In genomic region chr2:203469554-203469953, GRCh38 we compare ENCODE assay signal across 14 cellular contexts.
DNase-seq lines count a peak whose midpoint lies in the region; ATAC-seq, FAIRE-seq and TF ChIP-seq lines count a peak whose summit lies in the region.
"Had no signal": no experiment of that assay in that cellular context is flagged by ENCODE, and none has a peak within 500 bp of the region (broad histone marks: within the 10 kb centered on the region; RNA-seq: fewer than 3 reads in every experiment).

No MANE protein-coding gene starts in this region.

- H3K9me3 Mint-ChIP-seq in Calu3 (ENCODE audit: low read depth, unreplicated experiment): no peaks in the 10 kb centered on the region
- H3K9me3 Mint-ChIP-seq: CD14-positive monocyte, HFFc6 had no signal

- H3K4me3 Mint-ChIP-seq in Calu3 (ENCODE audit: low read depth, unreplicated experiment): no peak overlapping the region
- H3K4me3 Mint-ChIP-seq: CD14-positive monocyte, HFFc6 had no signal

- no peaks in the 10 kb centered on the region for H3K27me3 Mint-ChIP-seq in Calu3 (ENCODE audit: unreplicated experiment)

- intact Hi-C loops in Calu3 (cut with micrococcal nuclease; ENCODE audit: unreplicated experiment) (no loop called here), left colon (cut with DNase I, micrococcal nuclease) (no loop called here)

- peak; percentile 19 for ATAC-seq in left colon
- ATAC-seq in GM21723 (IDR thresholded peaks at IDR 0.05; ENCODE audit: unreplicated experiment): no peak

- BruUV-seq in Calu3 (replicated peaks; lab: Mats Ljungman, UMichigan): no TSS peak

- no peaks in the 10 kb centered on the region for H3K27me3 ChIP-seq in small intestine (ENCODE audit: control insufficient read depth in 2 of 2, insufficient read depth in 2 of 2, low read length in 2 of 2)

- H3K36me3 ChIP-seq in small intestine (ENCODE audit: control insufficient read depth in 2 of 2, insufficient read depth in 2 of 2, low read length in 2 of 2): no peaks in the 10 kb centered on the region

- H3K9me3 ChIP-seq in small intestine (ENCODE audit: control insufficient read depth, low read depth): no peaks in the 10 kb centered on the region

- 8 to 15% (median 8%) methylated on average over 1 of the region's 1 CpG for WGBS in small intestine, 3 donors

- H3K4me1 ChIP-seq in small intestine (ENCODE audit: control insufficient read depth in 2 of 2, insufficient read depth in 1 of 2, low read depth in 1 of 2, low read length in 1 of 2): no peaks in the 10 kb centered on the region

- no peak overlapping the region for H3K4me3 ChIP-seq in small intestine (ENCODE audit: low read depth in 1 of 2, low read length in 2 of 2)

- H3K27ac Mint-ChIP-seq in Calu3 (ENCODE audit: unreplicated experiment): peak overlapping the region; percentile 67
- H3K27ac Mint-ChIP-seq: CD14-positive monocyte had no signal

- DNase-seq in Calu3 (no peak), left colon (no peak), small intestine (peak; percentile 49), GDM1 (lab: John Stamatoyannopoulos, UW) (no peak), OCI-M2 (lab: John Stamatoyannopoulos, UW; ENCODE audit: unreplicated experiment) (no peak)
- DNase-seq: DMS 273 treated with DMSO at 0.1 percent for 48 hours, HCEC 1CT, HFFc6, IMR-90, KBM-7 had no signal

- H3K4me1 Mint-ChIP-seq in Calu3 (ENCODE audit: low read depth, unreplicated experiment): peaks cover 24% of the 10 kb centered on the region

- peaks cover 52% of the 10 kb centered on the region for H3K36me3 Mint-ChIP-seq in Calu3 (ENCODE audit: insufficient read depth, unreplicated experiment)
- H3K36me3 Mint-ChIP-seq: CD14-positive monocyte had no signal

- TF ChIP-seq CTCF in Calu3 (IDR thresholded peaks at IDR 0.05; ENCODE audit: unreplicated experiment) (no peak), VCaP (conservative IDR thresholded peaks at IDR 0.05) (no peak)

- CTCF ChIA-PET in Calu3 (lab: Charles Lee): interaction anchor here (1.5 kb wide), 1 partner anchor 346 kb away, joined by 3 read pairs; no protein-coding TSS in a partner anchor

- no peak for FAIRE-seq in small intestine (lab: Jason Lieb, UNC)
- FAIRE-seq: GM19239 had no signal

- peak overlapping the region; percentile 62 for H3K27ac ChIP-seq in VCaP
- no peak overlapping the region for H3K27ac ChIP-seq in small intestine (ENCODE audit: low read depth in 1 of 2, low read length in 1 of 2)
